Comparison of ENCODE assay signal across 2 cellular contexts in the genomic region with DNA sequence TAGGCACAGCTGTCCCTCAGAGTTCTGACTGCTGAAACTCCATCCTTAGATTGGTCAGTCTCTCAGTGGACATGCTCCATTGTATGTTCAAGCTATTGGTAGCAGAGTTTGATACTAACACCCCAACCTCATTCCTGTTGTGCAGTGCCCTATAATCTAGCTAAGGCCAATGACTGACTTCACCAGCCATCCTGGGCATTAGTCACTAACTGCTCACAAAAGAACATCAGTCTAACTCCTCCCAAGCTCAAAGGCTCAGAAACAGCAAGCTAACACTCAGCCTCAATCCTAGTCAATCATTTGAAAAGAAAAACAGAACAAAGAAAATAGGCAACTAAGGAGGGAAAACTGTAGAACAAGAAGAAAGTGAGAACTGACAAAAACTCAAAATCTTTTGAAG.
TF ChIP-seq lines count a peak whose summit lies in the region.

No MANE protein-coding gene starts in this region.

TF ChIP-seq in IMR-90, 13 proteins besides CTCF, POLR2A, EP300 and RAD21 (continued from another document):
- TF ChIP-seq SMC3 (IDR thresholded peaks at IDR 0.05; ENCODE audit: low read depth, low read length) (no peak), CHD1 (IDR thresholded peaks at IDR 0.05; ENCODE audit: low read depth, low read length) (no peak), MXI1 (IDR thresholded peaks at IDR 0.05; ENCODE audit: borderline replicate concordance, low read depth, low read length) (no peak), RFX5 (IDR thresholded peaks at IDR 0.05; ENCODE audit: low read depth, low read length) (no peak), USF2 (IDR thresholded peaks at IDR 0.05; ENCODE audit: low read depth, low read length) (no peak), MAFK (IDR thresholded peaks at IDR 0.05; ENCODE audit: low read depth, low read length) (no peak), MAZ (IDR thresholded peaks at IDR 0.05; ENCODE audit: borderline replicate concordance, low read depth, low read length) (no peak), BHLHE40 (IDR thresholded peaks at IDR 0.05; ENCODE audit: low read depth, low read length) (no peak)
- TF ChIP-seq, protein P1, sequence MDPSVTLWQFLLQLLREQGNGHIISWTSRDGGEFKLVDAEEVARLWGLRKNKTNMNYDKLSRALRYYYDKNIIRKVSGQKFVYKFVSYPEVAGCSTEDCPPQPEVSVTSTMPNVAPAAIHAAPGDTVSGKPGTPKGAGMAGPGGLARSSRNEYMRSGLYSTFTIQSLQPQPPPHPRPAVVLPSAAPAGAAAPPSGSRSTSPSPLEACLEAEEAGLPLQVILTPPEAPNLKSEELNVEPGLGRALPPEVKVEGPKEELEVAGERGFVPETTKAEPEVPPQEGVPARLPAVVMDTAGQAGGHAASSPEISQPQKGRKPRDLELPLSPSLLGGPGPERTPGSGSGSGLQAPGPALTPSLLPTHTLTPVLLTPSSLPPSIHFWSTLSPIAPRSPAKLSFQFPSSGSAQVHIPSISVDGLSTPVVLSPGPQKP (IDR thresholded peaks at IDR 0.05; ENCODE audit: borderline replicate concordance, low read depth, low read length) = no peak

TF ChIP-seq in HEK293T, 16 proteins besides CTCF, POLR2A, EP300 and RAD21 (continued from another document):
- TF ChIP-seq FOXA1 (IDR thresholded peaks at IDR 0.05) (no peak), SUZ12 (IDR thresholded peaks at IDR 0.05) (no peak), FOXK2 (IDR thresholded peaks at IDR 0.05) (no peak), LEF1 (IDR thresholded peaks at IDR 0.05; ENCODE audit: borderline replicate concordance) (no peak), HDGF (IDR thresholded peaks at IDR 0.05; ENCODE audit: borderline replicate concordance) (no peak), CTBP1 (IDR thresholded peaks at IDR 0.05; ENCODE audit: borderline replicate concordance) (no peak), NFRKB (IDR thresholded peaks at IDR 0.05) (no peak), ARNT (IDR thresholded peaks at IDR 0.05) (no peak), TARDBP (IDR thresholded peaks at IDR 0.05) (no peak), L3MBTL2 (conservative IDR thresholded peaks at IDR 0.05) (no peak), PKNOX1 (IDR thresholded peaks at IDR 0.05) (no peak)
